7 cellular contexts compared by ENCODE assay signal in genomic region chr1:35932158-35932636, GRCh38. TPM values are rescaled to one million over a fixed set of nuclear protein-coding genes. Genes with fewer than 3 reads are reported as not detected.
DNase-seq lines count a peak whose midpoint lies in the region; ATAC-seq and TF ChIP-seq lines count a peak whose summit lies in the region.

No MANE protein-coding gene starts in this region.

- CTCF ChIA-PET in activated B cell treated with CpG ODN at 0.5 μM for 24 hours (lab: Charles Lee), result interaction anchor here (1.6 kb wide), 1 partner anchor 50 kb away, joined by 5 read pairs; no protein-coding TSS in a partner anchor

- peak overlapping the region; percentile 91 for H3K4me3 Mint-ChIP-seq in activated B cell treated with CpG ODN at 0.5 μM for 24 hours
- peak overlapping the region; percentile 96 to 97 for H3K4me3 Mint-ChIP-seq in stimulated activated naive CD8-positive, alpha-beta T cell treated with anti-CD3 and anti-CD28 coated beads, Interleukin-15, amount 100 ng/mL, for 72 hours

- peaks cover 28% of the 10 kb centered on the region for H3K4me1 Mint-ChIP-seq in activated B cell treated with CpG ODN at 0.5 μM for 24 hours
- H3K4me1 Mint-ChIP-seq in stimulated activated naive CD8-positive, alpha-beta T cell treated with anti-CD3 and anti-CD28 coated beads, Interleukin-15, amount 100 ng/mL, for 72 hours, result peaks cover 45% of the 10 kb centered on the region

- no peak for DNase-seq in HFF-Myc (ENCODE audit: extremely low read depth, low read depth)
- DNase-seq in activated B cell treated with CpG ODN at 0.5 μM for 24 hours, result no peak
- DNase-seq in stimulated activated naive CD8-positive, alpha-beta T cell treated with anti-CD3 and anti-CD28 coated beads, Interleukin-15, amount 100 ng/mL, for 72 hours, result no peak
- no peak for DNase-seq in central memory CD4-positive, alpha-beta T cell

- peaks cover 2% of the 10 kb centered on the region for H3K36me3 Mint-ChIP-seq in activated B cell treated with CpG ODN at 0.5 μM for 24 hours (ENCODE audit: low read depth)

- intact Hi-C loops in activated B cell treated with CpG ODN at 0.5 μM for 24 hours (cut with micrococcal nuclease), result loop anchor here (5.0 kb wide), 2 partner anchors 125 to 455 kb away; partner anchors contain the start of genes AGO4 and STK40

- no peaks in the 10 kb centered on the region for H3K27me3 Mint-ChIP-seq in activated B cell treated with CpG ODN at 0.5 μM for 24 hours
- no peaks in the 10 kb centered on the region for H3K27me3 Mint-ChIP-seq in stimulated activated naive CD8-positive, alpha-beta T cell treated with anti-CD3 and anti-CD28 coated beads, Interleukin-15, amount 100 ng/mL, for 72 hours

- ATAC-seq in activated B cell treated with CpG ODN at 0.5 μM for 24 hours (ENCODE audit: low read depth) (no peak), HG03039 (IDR thresholded peaks at IDR 0.05; ENCODE audit: unreplicated experiment) (no peak), HG03095 (IDR thresholded peaks at IDR 0.05; ENCODE audit: unreplicated experiment) (no peak)
- ATAC-seq in stimulated activated naive CD8-positive, alpha-beta T cell treated with anti-CD3 and anti-CD28 coated beads, Interleukin-15, amount 100 ng/mL, for 72 hours, result no peak

- H3K4me3 ChIP-seq in HFF-Myc (replicated peaks; ENCODE audit: low read depth, low read length) (peak overlapping the region; percentile 95), iPS-11a (ENCODE audit: low read depth, low read length) (peak overlapping the region; percentile 99)

- TF ChIP-seq CTCF in HFF-Myc (IDR thresholded peaks at IDR 0.05; ENCODE audit: low read depth, low read length, missing control alignments) (no peak), activated B cell treated with CpG ODN at 0.5 μM for 24 hours (IDR thresholded peaks at IDR 0.05) (no peak)

- peak overlapping the region; percentile 24 for H3K27ac Mint-ChIP-seq in activated B cell treated with CpG ODN at 0.5 μM for 24 hours
- peak overlapping the region in 1 of 2 donors; percentile 63 for H3K27ac Mint-ChIP-seq in stimulated activated naive CD8-positive, alpha-beta T cell treated with anti-CD3 and anti-CD28 coated beads, Interleukin-15, amount 100 ng/mL, for 72 hours

- POLR2A ChIA-PET in activated B cell treated with CpG ODN at 0.5 μM for 24 hours (lab: Charles Lee), result interaction anchor here (1.3 to 2.7 kb wide), 2 partner anchors 49 to 1072 kb away, joined by 3 to 25 read pairs; partner anchors contain the start of genes AGO1 and SMIM12

- H3K9me3 Mint-ChIP-seq in activated B cell treated with CpG ODN at 0.5 μM for 24 hours, result no peaks in the 10 kb centered on the region
- H3K9me3 Mint-ChIP-seq in stimulated activated naive CD8-positive, alpha-beta T cell treated with anti-CD3 and anti-CD28 coated beads, Interleukin-15, amount 100 ng/mL, for 72 hours, result no peaks in the 10 kb centered on the region

RNA-seq across cellular contexts. Expression of gene AGO3, which starts 1.3 kb away (rescaled TPM):
- 30.7 and 37.2 TPM in 2 replicates for total RNA-seq in activated B cell treated with CpG ODN at 0.5 μM for 24 hours

RNA-seq across cellular contexts. Expression of gene AGO1, which starts 49.2 kb away (rescaled TPM):
- 30.3 and 34.3 TPM in 2 replicates for total RNA-seq in activated B cell treated with CpG ODN at 0.5 μM for 24 hours
